19 cellular contexts compared by ENCODE assay signal in the genomic region with DNA sequence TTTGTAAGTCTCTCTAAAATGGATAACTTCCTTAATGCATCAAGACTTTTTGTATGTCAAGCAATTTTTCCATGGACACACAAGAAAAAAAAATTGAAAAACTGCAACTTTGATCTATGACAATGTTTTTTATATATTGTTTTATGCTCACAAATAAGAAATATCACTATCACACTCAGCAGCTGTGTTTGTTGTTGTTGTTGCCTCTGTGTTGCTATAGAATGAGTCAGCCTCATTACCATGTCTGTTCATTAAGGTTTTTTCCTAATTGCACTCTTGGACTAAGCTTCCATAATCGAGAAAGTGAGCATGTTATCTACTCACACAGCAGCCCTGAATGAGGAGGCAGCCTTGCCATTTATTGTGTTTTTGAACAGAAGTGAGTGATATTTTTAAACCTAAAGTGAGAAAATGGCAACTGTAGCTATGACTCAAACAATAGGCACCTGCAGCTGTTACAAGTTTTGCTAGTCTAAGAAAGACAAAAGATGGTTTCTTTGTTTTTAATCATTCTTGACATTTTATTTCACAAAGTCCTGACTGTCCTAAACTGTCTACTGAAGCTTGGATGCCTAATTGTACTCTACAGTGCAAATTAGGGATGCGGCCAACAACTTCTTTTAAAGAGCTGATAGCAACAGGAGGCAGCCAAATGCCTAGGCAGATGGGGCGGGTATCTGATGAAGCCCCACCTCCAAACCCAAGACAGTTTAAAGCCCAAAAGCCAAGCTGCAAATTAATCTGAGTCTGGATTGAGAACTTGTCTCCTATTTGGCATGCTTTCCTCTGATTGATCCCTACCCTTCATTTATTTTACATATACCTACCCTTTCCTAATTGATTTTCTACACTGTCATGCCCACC.
DNase-seq lines count a peak whose midpoint lies in the region; ATAC-seq and TF ChIP-seq lines count a peak whose summit lies in the region.
"Had no signal": no experiment of that assay in that cellular context is flagged by ENCODE, and none has a peak within 500 bp of the region (broad histone marks: within the 10 kb centered on the region; RNA-seq: fewer than 3 reads in every experiment).

No MANE protein-coding gene starts in this region.

- H3K4me3 ChIP-seq in SJCRH30 (no peak overlapping the region), fibroblast of the aortic adventitia (ENCODE audit: low read depth, low read length) (no peak overlapping the region)
- H3K4me3 ChIP-seq: GM23338 had no signal

- H3K4me3 Mint-ChIP-seq in H9: no peak overlapping the region; a peak in 1 of 5 replicates
- H3K4me3 Mint-ChIP-seq: B cell; CD4-positive, CD25-positive, alpha-beta regulatory T cell; GM23338; HFFc6 had no signal

- peak overlapping the region; percentile 55 for H3K18ac ChIP-seq in H9 (ENCODE audit: insufficient read length, low read depth, low read length)

- no peaks in the 10 kb centered on the region for H3K27me3 ChIP-seq in H9 (ENCODE audit: insufficient read depth, low read length)
- no peaks in the 10 kb centered on the region for H3K27me3 ChIP-seq in SJCRH30

- H2AFZ ChIP-seq in H9 (ENCODE audit: low read length): no peak overlapping the region
- H2AFZ ChIP-seq: GM23338 had no signal

- no peak overlapping the region for H3K27ac Mint-ChIP-seq in H9
- H3K27ac Mint-ChIP-seq: B cell, GM23338, HFFc6 had no signal

- no peak overlapping the region for H3K56ac ChIP-seq in H9 (ENCODE audit: insufficient read length, low read depth, low read length)

- no peak overlapping the region for H3K9ac ChIP-seq in H9 (ENCODE audit: extremely low read depth, insufficient read length, low read length)

- H2BK120ac ChIP-seq in H9 (ENCODE audit: low read depth, low read length, poor library complexity, severe bottlenecking): no peak overlapping the region

- H3K79me2 ChIP-seq in H9 (ENCODE audit: insufficient read depth, low read length): no peaks in the 10 kb centered on the region

- no peak overlapping the region for H4K5ac ChIP-seq in H9 (ENCODE audit: insufficient read length, low read depth, low read length)

- no peaks in the 10 kb centered on the region for H3K9me3 Mint-ChIP-seq in H9
- H3K9me3 Mint-ChIP-seq: HFFc6 had no signal

- H4K91ac ChIP-seq in H9 (ENCODE audit: insufficient read length, low read depth, low read length): no peak overlapping the region

- H4K8ac ChIP-seq in H9 (replicated peaks; ENCODE audit: insufficient read length, low read depth, low read length): no peak overlapping the region

- no peak overlapping the region for H3T11ph ChIP-seq in H9 (ENCODE audit: low read length)

- H2BK15ac ChIP-seq in H9 (ENCODE audit: low read depth, low read length): no peak overlapping the region

- no peak for DNase-seq in H9
- DNase-seq in SJCRH30: peak in 1 of 2 experiments; percentile 23
- DNase-seq in fibroblast of the aortic adventitia (ENCODE audit: low read depth): peak; percentile 13
- peak; percentile 10 for DNase-seq in retina
- no peak for DNase-seq in Kasumi-1 (lab: John Stamatoyannopoulos, UW)
- DNase-seq: Caco-2; CD4-positive, CD25-positive, alpha-beta regulatory T cell; DMS79; HFFc6; NCI-H1436; NCI-H2029 treated with DMSO at 0.1 percent for 48 hours; NCI-H2171 treated with DMSO at 0.1 percent for 48 hours; NCI-H774; SW 1271 had no signal

- H3K4me1 ChIP-seq in H9 (ENCODE audit: insufficient read depth, low read length) (peaks cover 4% of the 10 kb centered on the region), SJCRH30 (peaks cover 13% of the 10 kb centered on the region)
- H3K4me1 ChIP-seq: Caco-2 had no signal

- no peak overlapping the region for H2BK5ac ChIP-seq in H9 (ENCODE audit: insufficient read length, low read length)

- H3K27ac ChIP-seq in H9 (ENCODE audit: insufficient read length, low read depth, low read length) (no peak overlapping the region), SJCRH30 (peak overlapping the region; percentile 38)

- no peaks in the 10 kb centered on the region for H3K36me3 Mint-ChIP-seq in H9 (ENCODE audit: insufficient read depth in 1 of 3, low read depth in 3 of 3)
- H3K36me3 Mint-ChIP-seq: CD4-positive, CD25-positive, alpha-beta regulatory T cell had no signal

- TF ChIP-seq CTCF in H9 (conservative IDR thresholded peaks at IDR 0.05) (no peak), fibroblast of the aortic adventitia (IDR thresholded peaks at IDR 0.05; ENCODE audit: insufficient read depth, low read length) (no peak)

- no peak overlapping the region for H3K4ac ChIP-seq in H9 (ENCODE audit: low read depth, low read length)

- no peak overlapping the region for H3K4me2 ChIP-seq in H9 (ENCODE audit: insufficient read depth, insufficient read length, low read length)
- H3K4me2 ChIP-seq: GM23338 had no signal

- H2AK5ac ChIP-seq in H9 (ENCODE audit: insufficient read length, low read length): no peak overlapping the region

- peaks cover 7 to 8% of the 10 kb centered on the region in 2 experiments for H3K4me1 Mint-ChIP-seq in H9
- H3K4me1 Mint-ChIP-seq: B cell; CD4-positive, CD25-positive, alpha-beta regulatory T cell; GM23338 had no signal

- H2BK20ac ChIP-seq in H9 (ENCODE audit: low read depth, low read length, poor library complexity, severe bottlenecking): no peak overlapping the region

- H3K23me2 ChIP-seq in H9 (ENCODE audit: insufficient read length, low read depth, low read length, poor library complexity, severe bottlenecking): no peaks in the 10 kb centered on the region

- H3K9me3 ChIP-seq in H9 (ENCODE audit: control insufficient read depth, low read depth, low read length): no peaks in the 10 kb centered on the region
- H3K9me3 ChIP-seq in SJCRH30 (replicated peaks): no peaks in the 10 kb centered on the region
- H3K9me3 ChIP-seq: Caco-2 had no signal

- H3K36me3 ChIP-seq in SJCRH30: no peaks in the 10 kb centered on the region

- H2BK12ac ChIP-seq in H9 (ENCODE audit: insufficient read length, low read depth, low read length): no peak overlapping the region

- H4K20me1 ChIP-seq in H9 (ENCODE audit: control insufficient read depth, insufficient read depth, insufficient read length): no peaks in the 10 kb centered on the region

- no peak overlapping the region for H3K23ac ChIP-seq in H9 (ENCODE audit: insufficient read length, low read depth, low read length)

- ATAC-seq in HG03135 (IDR thresholded peaks at IDR 0.05; ENCODE audit: unreplicated experiment) (no peak), HG02798 (IDR thresholded peaks at IDR 0.05; ENCODE audit: poor library complexity, unreplicated experiment) (no peak), HG03039 (IDR thresholded peaks at IDR 0.05; ENCODE audit: unreplicated experiment) (no peak)
- ATAC-seq: GM23338 had no signal

- no peaks in the 10 kb centered on the region for H3K27me3 Mint-ChIP-seq in H9 (ENCODE audit: low read depth)
- H3K27me3 Mint-ChIP-seq: B cell; CD4-positive, CD25-positive, alpha-beta regulatory T cell had no signal

- H3K14ac ChIP-seq in H9 (ENCODE audit: insufficient read depth, low read length): no peak overlapping the region

- H3K79me1 ChIP-seq in H9 (ENCODE audit: insufficient read depth, low read depth, low read length, poor library complexity, severe bottlenecking): no peaks in the 10 kb centered on the region

- no CpG with 5 or more reads among the region's 3 CpGs for WGBS in H9 (ENCODE audit: extremely low coverage, insufficient read length, low lambda C conversion rate)

Comparison
In these comparisons a context has a peak if more than half of its experiments do, and no peak if none do; other contexts are left out.
1. DNase-seq: peak in fibroblast of the aortic adventitia (single experiment) and retina (single experiment); none in H9 (single experiment) and Kasumi-1 (0 of 2).